ENCODE assay signal across 12 cellular contexts in the genomic region with DNA sequence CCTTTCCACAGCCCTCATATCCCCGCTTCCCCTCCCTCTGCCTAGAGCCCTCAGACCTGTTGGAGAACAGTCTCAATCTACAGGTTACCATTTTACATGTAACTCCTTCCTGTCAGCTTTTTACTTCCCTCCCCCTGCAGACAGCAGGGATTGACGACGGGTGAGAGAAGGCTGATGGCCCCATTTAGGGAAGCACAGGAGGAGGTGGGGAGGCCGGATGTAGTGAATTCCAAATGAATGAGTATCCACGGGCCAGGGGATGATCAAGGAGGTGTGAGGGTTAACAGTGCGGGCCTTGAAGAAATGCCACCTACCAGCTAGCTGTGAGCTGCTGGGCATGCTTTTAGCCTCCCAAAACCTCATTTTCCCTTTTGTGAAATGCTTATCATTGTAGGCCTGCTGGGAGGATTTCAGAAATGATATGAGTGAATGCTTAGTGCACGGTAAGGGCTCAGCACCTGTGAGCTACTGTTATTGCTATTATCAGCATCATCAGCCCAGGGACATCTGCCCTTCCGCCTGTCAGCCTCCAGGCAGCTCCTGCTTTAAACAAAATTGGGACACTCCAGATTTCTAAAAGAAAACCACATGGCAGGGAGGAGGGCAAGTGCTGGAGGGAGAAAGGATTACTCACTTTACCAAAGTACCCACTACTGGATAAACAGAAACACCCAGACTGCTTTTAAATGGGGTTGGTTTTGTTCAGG. TPM values are rescaled to one million over a fixed set of nuclear protein-coding genes. Genes with fewer than 3 reads are reported as not detected.
DNase-seq lines count a peak whose midpoint lies in the region; ATAC-seq and TF ChIP-seq lines count a peak whose summit lies in the region.
"Had no signal": no experiment of that assay in that cellular context is flagged by ENCODE, and none has a peak within 500 bp of the region (broad histone marks: within the 10 kb centered on the region; RNA-seq: fewer than 3 reads in every experiment).

No MANE protein-coding gene starts in this region.

- no peak for TF ChIP-seq CTCF in fibroblast of mammary gland (conservative IDR thresholded peaks at IDR 0.05; ENCODE audit: control insufficient read depth, insufficient read depth, low read depth, low read length)
- TF ChIP-seq CTCF in thoracic aorta (IDR thresholded peaks at IDR 0.05), result no peak

- no peak overlapping the region for H3K27ac Mint-ChIP-seq in stimulated activated naive B cell treated with anti-CD40 and anti-IgM and Interleukin-4, amounts not matched to agents 10 μg/mL and 1 μg/mL and 100 μg/mL, for 72 hours
- H3K27ac Mint-ChIP-seq in stimulated activated naive CD8-positive, alpha-beta T cell treated with anti-CD3 and anti-CD28 coated beads, Interleukin-15, amount 100 ng/mL, for 72 hours, result no peak overlapping the region

- H3K27me3 Mint-ChIP-seq in stimulated activated naive B cell treated with anti-CD40 and anti-IgM and Interleukin-4, amounts not matched to agents 10 μg/mL and 1 μg/mL and 100 μg/mL, for 72 hours, result peaks cover 47 to 80% of the 10 kb centered on the region in 2 donors
- H3K27me3 Mint-ChIP-seq in stimulated activated naive CD8-positive, alpha-beta T cell treated with anti-CD3 and anti-CD28 coated beads, Interleukin-15, amount 100 ng/mL, for 72 hours, result peaks cover 5% of the 10 kb centered on the region

- H3K4me3 ChIP-seq in fibroblast of mammary gland (ENCODE audit: control insufficient read depth, low read depth, low read length) (no peak overlapping the region), thoracic aorta (no peak overlapping the region)
- H3K4me3 ChIP-seq: dorsolateral prefrontal cortex, upper lobe of right lung had no signal

- no peaks in the 10 kb centered on the region for H3K9me3 ChIP-seq in thoracic aorta
- H3K9me3 ChIP-seq: upper lobe of right lung had no signal

- peaks cover 4 to 9% of the 10 kb centered on the region in 2 donors for H3K9me3 Mint-ChIP-seq in stimulated activated naive B cell treated with anti-CD40 and anti-IgM and Interleukin-4, amounts not matched to agents 10 μg/mL and 1 μg/mL and 100 μg/mL, for 72 hours
- peaks cover 0 to 5% of the 10 kb centered on the region in 2 donors for H3K9me3 Mint-ChIP-seq in stimulated activated naive CD8-positive, alpha-beta T cell treated with anti-CD3 and anti-CD28 coated beads, Interleukin-15, amount 100 ng/mL, for 72 hours

- H3K36me3 ChIP-seq in thoracic aorta, result no peaks in the 10 kb centered on the region
- H3K36me3 ChIP-seq: upper lobe of right lung had no signal

- DNase-seq in NCI-H82 (lab: John Stamatoyannopoulos, UW) (peak; percentile 18), NCI-H82 treated with DMSO at 0.1 percent for 48 hours (lab: John Stamatoyannopoulos, UW; ENCODE audit: unreplicated experiment) (no peak), RPMI7951 (ENCODE audit: low read depth) (peak; percentile 95), fibroblast of mammary gland (ENCODE audit: low read depth) (peak; percentile 75), thoracic aorta (ENCODE audit: low spot score) (no peak), pons (ENCODE audit: low spot score) (no peak)
- DNase-seq in stimulated activated naive B cell treated with anti-CD40 and anti-IgM and Interleukin-4, amounts not matched to agents 10 μg/mL and 1 μg/mL and 100 μg/mL, for 72 hours, result no peak
- no peak for DNase-seq in stimulated activated naive CD8-positive, alpha-beta T cell treated with anti-CD3 and anti-CD28 coated beads, Interleukin-15, amount 100 ng/mL, for 72 hours
- DNase-seq: dorsolateral prefrontal cortex; NCI-H345; stimulated activated CD4-positive, alpha-beta T cell treated with anti-CD3 and anti-CD28 coated beads, Interleukin-4, amount 100 ng/mL, for 24 hours; upper lobe of right lung had no signal

- no peaks in the 10 kb centered on the region for H3K4me1 Mint-ChIP-seq in stimulated activated naive B cell treated with anti-CD40 and anti-IgM and Interleukin-4, amounts not matched to agents 10 μg/mL and 1 μg/mL and 100 μg/mL, for 72 hours
- peaks cover 8% of the 10 kb centered on the region for H3K4me1 Mint-ChIP-seq in stimulated activated naive CD8-positive, alpha-beta T cell treated with anti-CD3 and anti-CD28 coated beads, Interleukin-15, amount 100 ng/mL, for 72 hours

- peaks cover 0 to 2% of the 10 kb centered on the region in 2 donors for H3K36me3 Mint-ChIP-seq in stimulated activated naive B cell treated with anti-CD40 and anti-IgM and Interleukin-4, amounts not matched to agents 10 μg/mL and 1 μg/mL and 100 μg/mL, for 72 hours

- peaks cover 12 to 53% of the 10 kb centered on the region in 2 donors for H3K4me1 ChIP-seq in thoracic aorta (ENCODE audit: control insufficient read depth in 1 of 2, low read depth in 2 of 2)

- H3K27ac ChIP-seq in thoracic aorta, result peak overlapping the region; percentile 61 to 91
- H3K27ac ChIP-seq: dorsolateral prefrontal cortex, upper lobe of right lung had no signal

- H3K4me3 Mint-ChIP-seq in stimulated activated naive B cell treated with anti-CD40 and anti-IgM and Interleukin-4, amounts not matched to agents 10 μg/mL and 1 μg/mL and 100 μg/mL, for 72 hours, result no peak overlapping the region
- H3K4me3 Mint-ChIP-seq in stimulated activated naive CD8-positive, alpha-beta T cell treated with anti-CD3 and anti-CD28 coated beads, Interleukin-15, amount 100 ng/mL, for 72 hours, result no peak overlapping the region

- H3K27me3 ChIP-seq in thoracic aorta (replicated peaks; ENCODE audit: insufficient read depth), result no peaks in the 10 kb centered on the region
- H3K27me3 ChIP-seq: dorsolateral prefrontal cortex, upper lobe of right lung had no signal

- peak; percentile 31 for ATAC-seq in thoracic aorta (ENCODE audit: insufficient number of reproducible peaks, low FRiP score, low read depth)
- no peak for ATAC-seq in stimulated activated naive B cell treated with anti-CD40 and anti-IgM and Interleukin-4, amounts not matched to agents 10 μg/mL and 1 μg/mL and 100 μg/mL, for 72 hours (replicated peaks)
- no peak for ATAC-seq in stimulated activated naive CD8-positive, alpha-beta T cell treated with anti-CD3 and anti-CD28 coated beads, Interleukin-15, amount 100 ng/mL, for 72 hours
- ATAC-seq: upper lobe of right lung had no signal

RNA-seq across cellular contexts. Expression of a gene that starts 6.5 kb away (rescaled TPM):
- total RNA-seq in RPMI7951 (2014; rRNA removed; shearing (Covaris generic)), result 1.1 and 1.6 TPM in 2 replicates
- total RNA-seq in thoracic aorta, result 1 to 10 TPM; 1.4 to 5.4 TPM

RNA-seq across cellular contexts. Expression of a gene that starts 57.6 kb away (rescaled TPM):
- 46.7 and 50.8 TPM in 2 replicates for total RNA-seq in RPMI7951 (2014; rRNA removed; shearing (Covaris generic))
- total RNA-seq in thoracic aorta, result 100 to 1,000 TPM in 1 of 2 donors, 10 to 100 TPM in 1; 70.8 to 135 TPM

Comparison
In these comparisons a context has a peak if more than half of its experiments do, and no peak if none do; other contexts are left out.
1. DNase-seq: peak in NCI-H82 (single experiment), RPMI7951 (single experiment) and fibroblast of mammary gland (single experiment); none in NCI-H82 treated with DMSO at 0.1 percent for 48 hours (single experiment), thoracic aorta (single experiment), stimulated activated naive B cell treated with anti-CD40 and anti-IgM and Interleukin-4, amounts not matched to agents 10 μg/mL and 1 μg/mL and 100 μg/mL, for 72 hours (single experiment), stimulated activated naive CD8-positive, alpha-beta T cell treated with anti-CD3 and anti-CD28 coated beads, Interleukin-15, amount 100 ng/mL, for 72 hours (0 of 2) and pons (single experiment).